8 cellular contexts compared by ENCODE assay signal in the genomic region with DNA sequence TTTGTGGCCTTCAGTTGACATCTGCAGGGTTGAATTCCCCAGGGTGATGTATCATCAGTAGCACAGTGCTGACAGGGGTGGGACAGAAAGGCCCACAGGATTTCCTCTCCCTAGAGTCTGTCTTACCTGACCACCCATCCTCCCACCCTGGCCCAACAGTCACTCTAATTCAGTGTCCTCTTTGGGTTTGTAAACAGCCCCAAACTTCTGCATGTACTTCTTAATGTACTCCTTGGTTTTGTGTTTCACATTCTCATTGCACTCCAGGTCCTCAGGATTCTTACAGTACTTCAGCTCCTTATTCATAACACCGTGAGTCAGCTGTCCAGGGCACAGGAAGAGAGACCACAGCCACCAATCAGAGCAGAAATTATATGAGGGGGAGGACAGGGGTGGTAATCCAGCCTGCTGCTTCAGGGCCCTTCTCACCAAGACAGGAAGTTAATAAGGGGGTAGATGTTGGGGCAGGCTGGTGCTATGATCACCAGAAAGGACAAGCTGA. TPM values are rescaled to one million over a fixed set of nuclear protein-coding genes. Genes with fewer than 3 reads are reported as not detected.
DNase-seq lines count a peak whose midpoint lies in the region; ATAC-seq and TF ChIP-seq lines count a peak whose summit lies in the region.

No MANE protein-coding gene starts in this region.

- peak; percentile 90 for DNase-seq in EH (ENCODE audit: low read depth)
- peak; percentile 81 for DNase-seq in activated CD8-positive, alpha-beta T cell treated with anti-CD3 and anti-CD28 coated beads for 36 hours
- peak; percentile 72 for DNase-seq in kidney epithelial cell (ENCODE audit: low read depth)
- no peak for DNase-seq in amygdala (lab: John Stamatoyannopoulos, UW)
- DNase-seq in NCI-H2196 treated with DMSO at 0.1 percent for 48 hours (lab: John Stamatoyannopoulos, UW; ENCODE audit: unreplicated experiment), result no peak
- no peak for DNase-seq in DMS53 (lab: John Stamatoyannopoulos, UW)

- CTCF ChIA-PET in activated CD8-positive, alpha-beta T cell treated with anti-CD3 and anti-CD28 coated beads for 36 hours (lab: Charles Lee), result interaction anchor here (0.6 to 1.3 kb wide), 2 partner anchors 93 to 148 kb away, joined by 3 read pairs; no protein-coding TSS in a partner anchor

- intact Hi-C loops in activated CD8-positive, alpha-beta T cell treated with anti-CD3 and anti-CD28 coated beads for 36 hours (cut with micrococcal nuclease), result no loop called here

- ATAC-seq in HG03097 (IDR thresholded peaks at IDR 0.05; ENCODE audit: low FRiP score, unreplicated experiment) (peak; percentile 57), HG02840 (IDR thresholded peaks at IDR 0.05; ENCODE audit: low FRiP score, unreplicated experiment) (no peak)
- ATAC-seq in activated CD8-positive, alpha-beta T cell treated with anti-CD3 and anti-CD28 coated beads for 36 hours, result peak; percentile 82

- no peak overlapping the region for H3K4me3 ChIP-seq in kidney epithelial cell (ENCODE audit: low read depth, low read length)

- peak overlapping the region; percentile 65 for H3K4me3 Mint-ChIP-seq in activated CD8-positive, alpha-beta T cell treated with anti-CD3 and anti-CD28 coated beads for 36 hours

- H3K9me3 Mint-ChIP-seq in activated CD8-positive, alpha-beta T cell treated with anti-CD3 and anti-CD28 coated beads for 36 hours, result no peaks in the 10 kb centered on the region

- H3K4me1 Mint-ChIP-seq in activated CD8-positive, alpha-beta T cell treated with anti-CD3 and anti-CD28 coated beads for 36 hours (ENCODE audit: low read depth), result peaks cover 59% of the 10 kb centered on the region

- no peaks in the 10 kb centered on the region for H3K27me3 Mint-ChIP-seq in activated CD8-positive, alpha-beta T cell treated with anti-CD3 and anti-CD28 coated beads for 36 hours

- POLR2A ChIA-PET in activated CD8-positive, alpha-beta T cell treated with anti-CD3 and anti-CD28 coated beads for 36 hours (lab: Charles Lee), result interaction anchor here (0.7 to 6.1 kb wide), 6 partner anchors 12 to 147 kb away, joined by 3 to 25 read pairs (median 4); a partner anchor contains a TSS

- no peaks in the 10 kb centered on the region for H3K27me3 ChIP-seq in kidney epithelial cell (ENCODE audit: control insufficient read depth, insufficient read depth, low read length)

- no peaks in the 10 kb centered on the region for H3K36me3 ChIP-seq in kidney epithelial cell (ENCODE audit: control insufficient read depth, insufficient read depth, low read length)

- H3K36me3 Mint-ChIP-seq in activated CD8-positive, alpha-beta T cell treated with anti-CD3 and anti-CD28 coated beads for 36 hours (ENCODE audit: low read depth), result peaks cover 36% of the 10 kb centered on the region

- H3K27ac Mint-ChIP-seq in activated CD8-positive, alpha-beta T cell treated with anti-CD3 and anti-CD28 coated beads for 36 hours, result peak overlapping the region; percentile 85

- TF ChIP-seq CTCF in activated CD8-positive, alpha-beta T cell treated with anti-CD3 and anti-CD28 coated beads for 36 hours (IDR thresholded peaks at IDR 0.05), result no peak
- no peak for TF ChIP-seq CTCF in kidney epithelial cell (IDR thresholded peaks at IDR 0.05; ENCODE audit: insufficient read depth, low read length, poor library complexity, severe bottlenecking)

RNA-seq across cellular contexts. Expression of a gene that starts 37.5 kb away (rescaled TPM):
- 10 to 100 TPM; 58.9 to 63.7 TPM for total RNA-seq in activated CD8-positive, alpha-beta T cell treated with anti-CD3 and anti-CD28 coated beads for 36 hours
- 37.5 and 53.7 TPM in 2 replicates for total RNA-seq in kidney epithelial cell

RNA-seq across cellular contexts. Expression of a gene that starts 40.4 kb away (rescaled TPM):
- 10 to 100 TPM; 51.2 to 51.6 TPM for total RNA-seq in activated CD8-positive, alpha-beta T cell treated with anti-CD3 and anti-CD28 coated beads for 36 hours
- 33.0 and 33.3 TPM in 2 replicates for total RNA-seq in kidney epithelial cell

Comparison
In these comparisons a context has a peak if more than half of its experiments do, and no peak if none do; other contexts are left out.
1. DNase-seq: peak in EH (single experiment), activated CD8-positive, alpha-beta T cell treated with anti-CD3 and anti-CD28 coated beads for 36 hours (single experiment) and kidney epithelial cell (single experiment); none in amygdala (0 of 56), NCI-H2196 treated with DMSO at 0.1 percent for 48 hours (single experiment) and DMS53 (single experiment).